In genomic region chr14:94136575-94137331, GRCh38 we compare ENCODE assay signal across 8 cellular contexts.
DNase-seq lines count a peak whose midpoint lies in the region; ATAC-seq and TF ChIP-seq lines count a peak whose summit lies in the region.

No MANE protein-coding gene starts in this region.

- H3K4me3 Mint-ChIP-seq in central memory CD8-positive, alpha-beta T cell: no peak overlapping the region

- peak; percentile 98 for TF ChIP-seq CTCF in GM13977 (IDR thresholded peaks at IDR 0.05; ENCODE audit: extremely low read depth, insufficient read depth, missing control alignments)

- ATAC-seq in HG03045 (IDR thresholded peaks at IDR 0.05; ENCODE audit: unreplicated experiment): peak; percentile 81
- ATAC-seq in activated CD4-positive, CD25-positive, alpha-beta regulatory T cell treated with anti-CD3 and anti-CD28 coated beads, Interleukin-2, amount 50 U/mL, for 24 hours: peak; percentile 82 to 88
- peak; percentile 78 for ATAC-seq in central memory CD8-positive, alpha-beta T cell (replicated peaks; ENCODE audit: extremely low read depth, poor library complexity, severe bottlenecking)

- no peaks in the 10 kb centered on the region for H3K36me3 Mint-ChIP-seq in central memory CD8-positive, alpha-beta T cell (ENCODE audit: insufficient read depth)

- H3K9me3 Mint-ChIP-seq in central memory CD8-positive, alpha-beta T cell: peaks cover 9% of the 10 kb centered on the region

- peaks cover 20% of the 10 kb centered on the region for H3K27me3 Mint-ChIP-seq in central memory CD8-positive, alpha-beta T cell

- in situ Hi-C loops in GM13977 (cut with MboI; ENCODE audit: low pct_unique_long_range_greater_than_20kb, low sequenced_read_pairs, unreplicated experiment): loop anchor here (25.0 kb wide), 1 partner anchor 99 kb away; the partner anchor contains the start of gene OTUB2

- H3K4me1 Mint-ChIP-seq in central memory CD8-positive, alpha-beta T cell: no peaks in the 10 kb centered on the region

- DNase-seq in 8988T (peak; percentile 42), GM13977 (ENCODE audit: low spot score) (peak; percentile 72), NCI-H446 (lab: John Stamatoyannopoulos, UW) (peak; percentile 58 to 88), left kidney (ENCODE audit: low read depth, low spot score) (peak; percentile 91)
- peak; percentile 75 to 84 for DNase-seq in central memory CD8-positive, alpha-beta T cell (ENCODE audit: low spot score in 2 of 2)
- DNase-seq in stimulated activated CD4-positive, alpha-beta T cell treated with anti-CD3 and anti-CD28 coated beads, Interleukin-4, amount 100 ng/mL, for 24 hours: peak; percentile 87

- H3K27ac Mint-ChIP-seq in central memory CD8-positive, alpha-beta T cell (ENCODE audit: low read depth): no peak overlapping the region

Comparison
In these comparisons a context has a peak if more than half of its experiments do, and no peak if none do; other contexts are left out.
1. Peak in every context shown above with its lines: DNase-seq and ATAC-seq.